In genomic region chr1:197437891-197438853, GRCh38 we compare ENCODE assay signal across 23 cellular contexts.
DNase-seq lines count a peak whose midpoint lies in the region; ATAC-seq, FAIRE-seq and TF ChIP-seq lines count a peak whose summit lies in the region.
"Had no signal": no experiment of that assay in that cellular context is flagged by ENCODE, and none has a peak within 500 bp of the region (broad histone marks: within the 10 kb centered on the region; RNA-seq: fewer than 3 reads in every experiment).

No MANE protein-coding gene starts in this region.

- peak; percentile 79 for ATAC-seq in SK-N-SH treated with all-trans-retinoic acid at 6 μM for 48 hours
- ATAC-seq in upper lobe of right lung, result no peak
- ATAC-seq: A549; activated CD8-positive, alpha-beta memory T cell treated with anti-CD3 and anti-CD28 coated beads, Interleukin-2, amount 10 ng/mL, durations not matched to agents 7 days and 5 days; left colon had no signal

- intact Hi-C loops in upper lobe of right lung (cut with DNase I), result no loop called here

- POLR2A ChIA-PET in SK-N-SH (lab: Yijun Ruan, JAX), result no interaction called here

- no peaks in the 10 kb centered on the region for H3K9me3 ChIP-seq in SK-N-SH
- H3K9me3 ChIP-seq in fibroblast of lung (ENCODE audit: control insufficient read depth, insufficient read depth, low read depth, low read length), result no peaks in the 10 kb centered on the region
- H3K9me3 ChIP-seq in SJCRH30 (replicated peaks), result no peaks in the 10 kb centered on the region
- no peaks in the 10 kb centered on the region for H3K9me3 ChIP-seq in upper lobe of right lung
- H3K9me3 ChIP-seq: A549 had no signal

- H3K4me1 ChIP-seq in SK-N-SH (ENCODE audit: control insufficient read depth in 1 of 2, insufficient read depth in 2 of 2, low read depth in 1 of 2, low read length in 1 of 2) (peaks cover 0 to 3% of the 10 kb centered on the region in 2 experiments; a peak in 1 of 4 replicates), fibroblast of lung (ENCODE audit: control insufficient read depth, extremely low read depth, insufficient read depth, low read length) (no peaks in the 10 kb centered on the region), SJCRH30 (no peaks in the 10 kb centered on the region), upper lobe of right lung (no peaks in the 10 kb centered on the region)
- H3K4me1 ChIP-seq: A549 had no signal

- H3K9me2 ChIP-seq in SK-N-SH, result no peaks in the 10 kb centered on the region

- TF ChIP-seq POLR2A in GM12892 (IDR thresholded peaks at IDR 0.05; ENCODE audit: low read depth, low read length), result no peak

- H3K79me2 ChIP-seq in SK-N-SH (ENCODE audit: insufficient read depth), result no peaks in the 10 kb centered on the region
- no peaks in the 10 kb centered on the region for H3K79me2 ChIP-seq in fibroblast of lung (ENCODE audit: control insufficient read depth, insufficient read depth, low read length)

- H3K9me3 Mint-ChIP-seq in type B pancreatic cell, result no peaks in the 10 kb centered on the region
- H3K9me3 Mint-ChIP-seq: central memory CD8-positive, alpha-beta T cell had no signal

- H3K4me2 ChIP-seq in SK-N-SH (no peak overlapping the region), fibroblast of lung (ENCODE audit: extremely low read depth, insufficient read depth, low read length) (no peak overlapping the region)
- H3K4me2 ChIP-seq: A549, smooth muscle cell had no signal

- H3K4me1 Mint-ChIP-seq in type B pancreatic cell (ENCODE audit: unreplicated experiment), result peaks cover 27% of the 10 kb centered on the region
- H3K4me1 Mint-ChIP-seq: activated CD8-positive, alpha-beta memory T cell treated with anti-CD3 and anti-CD28 coated beads, Interleukin-2, amount 10 ng/mL, durations not matched to agents 7 days and 5 days; central memory CD8-positive, alpha-beta T cell had no signal

- H3K36me3 ChIP-seq in SK-N-SH (replicated peaks in 1 of 2; ENCODE audit: control insufficient read depth in 1 of 2, insufficient read depth in 2 of 2, low read length in 1 of 2) (no peaks in the 10 kb centered on the region), fibroblast of lung (ENCODE audit: control insufficient read depth, insufficient read depth, low read length) (no peaks in the 10 kb centered on the region), SJCRH30 (no peaks in the 10 kb centered on the region), upper lobe of right lung (no peaks in the 10 kb centered on the region)

- H3K27me3 ChIP-seq in SK-N-SH (ENCODE audit: insufficient read depth) (no peaks in the 10 kb centered on the region), fibroblast of lung (ENCODE audit: control insufficient read depth, insufficient read depth, low read length) (no peaks in the 10 kb centered on the region), SJCRH30 (no peaks in the 10 kb centered on the region), upper lobe of right lung (no peaks in the 10 kb centered on the region)

- no peaks in the 10 kb centered on the region for H3K27me3 Mint-ChIP-seq in type B pancreatic cell

- H3K36me3 Mint-ChIP-seq in type B pancreatic cell, result no peaks in the 10 kb centered on the region
- H3K36me3 Mint-ChIP-seq: activated CD8-positive, alpha-beta memory T cell treated with anti-CD3 and anti-CD28 coated beads, Interleukin-2, amount 10 ng/mL, durations not matched to agents 7 days and 5 days had no signal

- H3K27ac ChIP-seq in SK-N-SH (ENCODE audit: low read depth in 2 of 2, low read length in 1 of 2) (peak overlapping the region in 1 of 2 experiments; percentile 50; a peak in 2 of 4 replicates), fibroblast of lung (ENCODE audit: insufficient read depth, low read length) (no peak overlapping the region), SJCRH30 (no peak overlapping the region), upper lobe of right lung (no peak overlapping the region)
- H3K27ac ChIP-seq: A549 had no signal

- WGBS in SK-N-SH (ENCODE audit: low lambda C conversion rate), result 36% methylated on average over 6 of the region's 6 CpGs

- TF ChIP-seq EP300 in SK-N-SH (IDR thresholded peaks at IDR 0.05; ENCODE audit: borderline replicate concordance in 1 of 2, low read depth in 1 of 2, low read length in 1 of 2), result peak in 1 of 2 experiments; percentile 43; a peak in 1 of 4 replicates

- H3F3A ChIP-seq in SK-N-SH (replicated peaks; ENCODE audit: insufficient read depth), result peaks cover 6% of the 10 kb centered on the region

- H4K20me1 ChIP-seq in SK-N-SH (ENCODE audit: insufficient read depth), result no peaks in the 10 kb centered on the region
- no peaks in the 10 kb centered on the region for H4K20me1 ChIP-seq in fibroblast of lung (ENCODE audit: control insufficient read depth, extremely low read depth, insufficient read depth, low read length)

- peak overlapping the region; percentile 44 for H3K4me3 Mint-ChIP-seq in type B pancreatic cell
- H3K4me3 Mint-ChIP-seq: activated CD8-positive, alpha-beta memory T cell treated with anti-CD3 and anti-CD28 coated beads, Interleukin-2, amount 10 ng/mL, durations not matched to agents 7 days and 5 days; central memory CD8-positive, alpha-beta T cell had no signal

- peak overlapping the region; percentile 38 for H3K27ac Mint-ChIP-seq in type B pancreatic cell
- H3K27ac Mint-ChIP-seq: activated CD8-positive, alpha-beta memory T cell treated with anti-CD3 and anti-CD28 coated beads, Interleukin-2, amount 10 ng/mL, durations not matched to agents 7 days and 5 days had no signal

- DNase-seq in SK-N-SH (no peak), OCI-M1 (lab: John Stamatoyannopoulos, UW) (peak; percentile 50), fibroblast of lung (ENCODE audit: low read depth in 2 of 2) (peak; percentile 57 to 82), type B pancreatic cell (ENCODE audit: extremely low spot score, unreplicated experiment) (no peak), GM12892 (ENCODE audit: insufficient read length) (no peak), SJCRH30 (no peak), upper lobe of right lung (no peak)
- DNase-seq: activated CD4-positive, alpha-beta T cell treated with anti-CD3 and anti-CD28 coated beads, Interleukin-2, amount 50 U/mL, for 1 hour; activated CD8-positive, alpha-beta memory T cell treated with anti-CD3 and anti-CD28 coated beads, Interleukin-2, amount 10 ng/mL, durations not matched to agents 7 days and 5 days; activated naive CD4-positive, alpha-beta T cell treated with anti-CD3 and anti-CD28 coated beads, Interleukin-2, amount 50 U/mL, for 16 hours; anterior cingulate cortex; DMS79; left colon; mesendoderm; NCI-H1417; NCI-H2107; retina; substantia nigra had no signal

- TF ChIP-seq CTCF in SK-N-SH (IDR thresholded peaks at IDR 0.05) (no peak), fibroblast of lung (conservative IDR thresholded peaks at IDR 0.05 in 1 of 2, IDR thresholded peaks at IDR 0.05 in 1 of 2; ENCODE audit: low read depth in 1 of 2, low read length in 2 of 2) (no peak), type B pancreatic cell (conservative IDR thresholded peaks at IDR 0.05) (no peak), upper lobe of right lung (IDR thresholded peaks at IDR 0.05) (no peak)

- H2AFZ ChIP-seq in SK-N-SH (ENCODE audit: low read depth), result no peak overlapping the region
- H2AFZ ChIP-seq in fibroblast of lung (ENCODE audit: low read length), result no peak overlapping the region

- no peak overlapping the region for H3K9ac ChIP-seq in SK-N-SH
- no peak overlapping the region for H3K9ac ChIP-seq in fibroblast of lung (ENCODE audit: insufficient read depth, low read length)

- CTCF ChIA-PET in SK-N-SH (lab: Yijun Ruan, JAX), result interaction anchor here (0.8 to 2.2 kb wide), 5 partner anchors 8 to 70 kb away, joined by 3 to 5 read pairs (median 3); no protein-coding TSS in a partner anchor

- H3K4me3 ChIP-seq in SK-N-SH (ENCODE audit: low read depth in 2 of 2, low read length in 1 of 2), result no peak overlapping the region
- no peak overlapping the region for H3K4me3 ChIP-seq in fibroblast of lung (replicated peaks in 1 of 4; ENCODE audit: control extremely low read depth in 1 of 4, insufficient read depth in 1 of 4, low read depth in 3 of 4, low read length in 4 of 4)
- H3K4me3 ChIP-seq in SJCRH30, result no peak overlapping the region
- H3K4me3 ChIP-seq in upper lobe of right lung, result no peak overlapping the region
- H3K4me3 ChIP-seq: A549, smooth muscle cell had no signal

- FAIRE-seq in GM12892 (lab: Jason Lieb, UNC), result no peak
- FAIRE-seq: A549, frontal cortex had no signal

- TF ChIP-seq RAD21 in SK-N-SH (IDR thresholded peaks at IDR 0.05; ENCODE audit: low read length), result no peak

TF ChIP-seq in SK-N-SH treated with all-trans-retinoic acid at 6 μM for 48 hours, 23 proteins besides CTCF, POLR2A, EP300 and RAD21 (continues in another document):
- peak; percentile 89 for TF ChIP-seq ISL1 (CRISPR knock-in tag; IDR thresholded peaks at IDR 0.05)
- TF ChIP-seq, protein P1, sequence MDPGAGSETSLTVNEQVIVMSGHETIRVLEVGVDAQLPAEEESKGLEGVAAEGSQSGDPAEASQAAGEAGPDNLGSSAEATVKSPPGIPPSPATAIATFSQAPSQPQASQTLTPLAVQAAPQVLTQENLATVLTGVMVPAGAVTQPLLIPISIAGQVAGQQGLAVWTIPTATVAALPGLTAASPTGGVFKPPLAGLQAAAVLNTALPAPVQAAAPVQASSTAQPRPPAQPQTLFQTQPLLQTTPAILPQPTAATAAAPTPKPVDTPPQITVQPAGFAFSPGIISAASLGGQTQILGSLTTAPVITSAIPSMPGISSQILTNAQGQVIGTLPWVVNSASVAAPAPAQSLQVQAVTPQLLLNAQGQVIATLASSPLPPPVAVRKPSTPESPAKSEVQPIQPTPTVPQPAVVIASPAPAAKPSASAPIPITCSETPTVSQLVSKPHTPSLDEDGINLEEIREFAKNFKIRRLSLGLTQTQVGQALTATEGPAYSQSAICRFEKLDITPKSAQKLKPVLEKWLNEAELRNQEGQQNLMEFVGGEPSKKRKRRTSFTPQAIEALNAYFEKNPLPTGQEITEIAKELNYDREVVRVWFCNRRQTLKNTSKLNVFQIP (CRISPR knock-in tag; IDR thresholded peaks at IDR 0.05; ENCODE audit: borderline replicate concordance, low read depth), result peak; percentile 42; the same call in 1 of the 2 replicates

TF ChIP-seq in SK-N-SH, 30 proteins besides CTCF, POLR2A, EP300 and RAD21 (continues in another document):
- TF ChIP-seq YY1 (IDR thresholded peaks at IDR 0.05; ENCODE audit: low read depth) (no peak), USF2 (IDR thresholded peaks at IDR 0.05; ENCODE audit: borderline replicate concordance, low read depth, low read length) (no peak), FOXM1 (IDR thresholded peaks at IDR 0.05; ENCODE audit: low read depth) (no peak), CHD2 (IDR thresholded peaks at IDR 0.05; ENCODE audit: low read length, partially characterized antibody) (no peak)

Comparison
In these comparisons a context has a peak if more than half of its experiments do, and no peak if none do; other contexts are left out.
1. DNase-seq: peak in OCI-M1 (single experiment) and fibroblast of lung (2 of 2); none in SK-N-SH (single experiment), type B pancreatic cell (single experiment), GM12892 (single experiment), SJCRH30 (0 of 2) and upper lobe of right lung (single experiment).